11 cellular contexts compared by ENCODE assay signal in the genomic region with DNA sequence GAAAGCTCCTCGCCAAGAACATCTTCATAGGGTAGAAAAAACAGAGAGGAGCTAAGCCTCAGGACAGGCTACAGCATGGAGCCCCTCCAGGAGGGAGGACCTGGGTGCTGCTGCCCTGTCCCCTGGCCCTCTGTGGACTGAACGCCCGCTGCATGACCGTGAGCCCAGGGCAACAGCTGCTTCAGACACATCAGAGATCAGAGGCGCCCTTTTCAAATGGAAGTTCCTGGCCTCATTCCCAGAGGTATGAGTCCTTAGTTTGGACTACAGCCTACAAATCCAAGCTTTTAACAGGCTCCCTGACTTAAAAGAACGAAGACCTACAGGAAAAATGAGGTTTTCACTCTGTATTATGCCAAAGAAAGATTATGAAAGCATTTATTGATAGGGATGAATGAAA. TPM values are rescaled to one million over a fixed set of nuclear protein-coding genes. Genes with fewer than 3 reads are reported as not detected.
DNase-seq lines count a peak whose midpoint lies in the region; ATAC-seq and TF ChIP-seq lines count a peak whose summit lies in the region.
"Had no signal": no experiment of that assay in that cellular context is flagged by ENCODE, and none has a peak within 500 bp of the region (broad histone marks: within the 10 kb centered on the region; RNA-seq: fewer than 3 reads in every experiment).

No MANE protein-coding gene starts in this region.

- H3K27ac Mint-ChIP-seq in natural killer cell = no peak overlapping the region
- H3K27ac Mint-ChIP-seq: naive thymus-derived CD8-positive, alpha-beta T cell had no signal

- H3K9me3 ChIP-seq in heart left ventricle (peaks cover 0 to 19% (median 3%) of the 10 kb centered on the region in 12 donors), right atrium auricular region (peaks cover 0 to 14% of the 10 kb centered on the region in 2 donors), left lung (peaks cover 0 to 15% of the 10 kb centered on the region in 2 donors), aorta (ENCODE audit: control insufficient read depth, low read length) (no peaks in the 10 kb centered on the region)

- H3K4me3 ChIP-seq in heart left ventricle (no peak overlapping the region), right atrium auricular region (no peak overlapping the region), brain microvascular endothelial cell (ENCODE audit: low read depth, low read length) (no peak overlapping the region), left lung (no peak overlapping the region), aorta (ENCODE audit: low read length in 2 of 2) (no peak overlapping the region)

- peaks cover 0 to 4% of the 10 kb centered on the region in 2 donors for H3K9me3 Mint-ChIP-seq in natural killer cell

- H3K4me3 Mint-ChIP-seq in natural killer cell = no peak overlapping the region
- H3K4me3 Mint-ChIP-seq: naive thymus-derived CD8-positive, alpha-beta T cell had no signal

- no peaks in the 10 kb centered on the region for H3K27me3 Mint-ChIP-seq in natural killer cell (ENCODE audit: low read depth in 2 of 2)

- intact Hi-C loops in heart left ventricle (cut with DNase I) (no loop called here), left lung (cut with DNase I) (no loop called here), aorta (cut with DNase I) (no loop called here), natural killer cell (cut with micrococcal nuclease) (no loop called here)

- H3K4me1 ChIP-seq in heart left ventricle (peaks cover 0 to 8% (median 0%) of the 10 kb centered on the region in 12 donors), right atrium auricular region (no peaks in the 10 kb centered on the region), left lung (peaks cover 0 to 4% of the 10 kb centered on the region in 2 donors), aorta (ENCODE audit: control insufficient read depth in 1 of 2, insufficient read depth in 2 of 2, low read length in 2 of 2) (no peaks in the 10 kb centered on the region)

- no peaks in the 10 kb centered on the region for H3K27me3 ChIP-seq in heart left ventricle
- H3K27me3 ChIP-seq in right atrium auricular region = no peaks in the 10 kb centered on the region
- no peaks in the 10 kb centered on the region for H3K27me3 ChIP-seq in brain microvascular endothelial cell (replicated peaks)
- H3K27me3 ChIP-seq in left lung = no peaks in the 10 kb centered on the region
- no peaks in the 10 kb centered on the region for H3K27me3 ChIP-seq in aorta (ENCODE audit: control insufficient read depth in 1 of 2, insufficient read depth in 2 of 2, low read length in 1 of 2)

- no peak for TF ChIP-seq POLR2A in heart left ventricle (IDR thresholded peaks at IDR 0.05)

- peaks cover 6% of the 10 kb centered on the region for H3K36me3 Mint-ChIP-seq in natural killer cell

- no peak for TF ChIP-seq CTCF in heart left ventricle (IDR thresholded peaks at IDR 0.05)
- TF ChIP-seq CTCF in right atrium auricular region (IDR thresholded peaks at IDR 0.05) = no peak
- no peak for TF ChIP-seq CTCF in brain microvascular endothelial cell (IDR thresholded peaks at IDR 0.05; ENCODE audit: low read depth, low read length, missing control alignments)
- no peak for TF ChIP-seq CTCF in left lung (IDR thresholded peaks at IDR 0.05)
- no peak for TF ChIP-seq CTCF in natural killer cell (IDR thresholded peaks at IDR 0.05)

- H3K36me3 ChIP-seq in heart left ventricle (no peaks in the 10 kb centered on the region), right atrium auricular region (no peaks in the 10 kb centered on the region), brain microvascular endothelial cell (replicated peaks) (no peaks in the 10 kb centered on the region), left lung (no peaks in the 10 kb centered on the region), aorta (ENCODE audit: control insufficient read depth in 1 of 2, insufficient read depth in 2 of 2, low read length in 1 of 2) (no peaks in the 10 kb centered on the region)

- WGBS in heart left ventricle, 4 donors = 22 to 44% (median 36%) methylated on average over 6 of the region's 6 CpGs
- 9 to 14% methylated on average over 6 of the region's 6 CpGs for WGBS in aorta, 2 donors

- no peaks in the 10 kb centered on the region for H3K4me1 Mint-ChIP-seq in natural killer cell

- in situ Hi-C loops in brain microvascular endothelial cell (cut with HindIII; ENCODE audit: low pct_ligation_motif_present, low sequenced_read_pairs) = no loop called here

- DNase-seq in heart left ventricle (peak in 3 of 5 donors; percentile 12 to 51 (median 49)), right atrium auricular region (ENCODE audit: low spot score) (no peak), brain microvascular endothelial cell (peak; percentile 24), left lung (peak in 1 of 2 donors; percentile 36), aorta (peak in 1 of 2 donors; percentile 56), natural killer cell (no peak)
- DNase-seq: AML-193; naive thymus-derived CD8-positive, alpha-beta T cell; NCI-H2227 treated with DMSO at 0.1 percent for 48 hours had no signal

- no peak overlapping the region for H3K27ac ChIP-seq in heart left ventricle
- no peak overlapping the region for H3K27ac ChIP-seq in right atrium auricular region
- H3K27ac ChIP-seq in brain microvascular endothelial cell = no peak overlapping the region
- no peak overlapping the region for H3K27ac ChIP-seq in left lung
- H3K27ac ChIP-seq in aorta (ENCODE audit: low read depth in 1 of 2, low read length in 2 of 2) = no peak overlapping the region

- ATAC-seq in heart left ventricle (peak in 3 of 4 donors; percentile 49 to 90 (median 90)), left lung (peak; percentile 81), aorta (ENCODE audit: low FRiP score) (peak; percentile 67), SK-N-SH treated with all-trans-retinoic acid at 6 μM for 48 hours (no peak), GM19467 (IDR thresholded peaks at IDR 0.05; ENCODE audit: unreplicated experiment) (no peak), natural killer cell (no peak)
- ATAC-seq: naive thymus-derived CD8-positive, alpha-beta T cell had no signal

TF ChIP-seq in SK-N-SH treated with all-trans-retinoic acid at 6 μM for 48 hours, 23 proteins besides CTCF, POLR2A, EP300 and RAD21:
- no peak for TF ChIP-seq ZFP30 (CRISPR knock-in tag; IDR thresholded peaks at IDR 0.05)

RNA-seq across cellular contexts. Expression of a gene that starts 48.5 kb away (rescaled TPM):
- total RNA-seq in heart left ventricle (1 to 10 TPM; 3.8 to 5.6 (median 4.4) TPM), right atrium auricular region (1 to 10 TPM; 3.4 to 5.8 TPM), left lung (1 to 10 TPM; 6.2 to 7.0 TPM), aorta (1 to 10 TPM; 5.6 to 9.2 TPM), natural killer cell (10 to 100 TPM; 16.8 to 20.8 (median 17.5) TPM)
- polyA plus RNA-seq in heart left ventricle (1 to 10 TPM; 3.2 to 3.6 TPM), aorta (10 to 100 TPM in 1 of 2 donors, 1 to 10 TPM in 1; 2.9 to 10.5 TPM)

Comparison
In these comparisons a context has a peak if more than half of its experiments do, and no peak if none do; other contexts are left out.
1. DNase-seq: peak in heart left ventricle (3 of 5) and brain microvascular endothelial cell (single experiment); none in right atrium auricular region (single experiment) and natural killer cell (single experiment).
2. ATAC-seq: peak in heart left ventricle (3 of 4), left lung (single experiment) and aorta (single experiment); none in SK-N-SH treated with all-trans-retinoic acid at 6 μM for 48 hours (single experiment), GM19467 (single experiment) and natural killer cell (0 of 3).